In genomic region chr2:23492941-23493340, GRCh38 we compare ENCODE assay signal across 17 cellular contexts.
A peak's percentile ranks its signal among the peaks of the same experiment; 100 is the strongest.
DNase-seq lines count a peak whose midpoint lies in the region; ATAC-seq and TF ChIP-seq lines count a peak whose summit lies in the region.
"Had no signal": no experiment of that assay in that cellular context is flagged by ENCODE, and none has a peak within 500 bp of the region (broad histone marks: within the 10 kb centered on the region; RNA-seq: fewer than 3 reads in every experiment).

No MANE protein-coding gene starts in this region.

- intact Hi-C loops in sigmoid colon (cut with DNase I), result no loop called here

- no peaks in the 10 kb centered on the region for H3K36me3 ChIP-seq in BE2C
- H3K36me3 ChIP-seq in sigmoid colon, result no peaks in the 10 kb centered on the region

- TF ChIP-seq EP300 in sigmoid colon (IDR thresholded peaks at IDR 0.05), result no peak

- WGBS in sigmoid colon, 2 donors, result 84 to 89% methylated on average over 7 of the region's 7 CpGs

- DNase-seq in BE2C, result peak; percentile 75
- peak; percentile 76 for DNase-seq in HPDE6-E6E7 (ENCODE audit: extremely low spot score)
- peak; percentile 59 for DNase-seq in NCI-H69 (lab: John Stamatoyannopoulos, UW)
- peak; percentile 85 to 91 for DNase-seq in foreskin keratinocyte
- no peak for DNase-seq in sigmoid colon
- DNase-seq in activated T-cell treated with anti-CD3 and anti-CD28 coated beads for 4 hours, result no peak
- DNase-seq: activated CD4-positive, alpha-beta T cell treated with anti-CD3 and anti-CD28 coated beads, Interleukin-2, amount 50 U/mL, for 48 hours; activated effector memory CD4-positive, alpha-beta T cell treated with anti-CD3 and anti-CD28 coated beads, Interleukin-2, amount 50 U/mL, for 16 hours; DND-41; effector memory CD4-positive, alpha-beta T cell; NCI-H2227 treated with DMSO at 0.1 percent for 48 hours; stimulated activated CD4-positive, alpha-beta T cell treated with anti-CD3 and anti-CD28 coated beads, Interleukin-4, amount 100 ng/mL, for 1 hour had no signal

- H3K4me1 ChIP-seq in BE2C (peaks cover 27% of the 10 kb centered on the region), foreskin keratinocyte (peaks cover 16% of the 10 kb centered on the region), sigmoid colon (peaks cover 0 to 14% (median 9%) of the 10 kb centered on the region in 4 donors)

- H3K4me3 ChIP-seq in BE2C (ENCODE audit: low read depth, low read length) (no peak overlapping the region), sigmoid colon (no peak overlapping the region)

- no peaks in the 10 kb centered on the region for H3K9me3 ChIP-seq in BE2C
- no peaks in the 10 kb centered on the region for H3K9me3 ChIP-seq in sigmoid colon

- H3K27ac ChIP-seq in foreskin keratinocyte, result no peak overlapping the region
- H3K27ac ChIP-seq in sigmoid colon, result no peak overlapping the region
- H3K27ac ChIP-seq: KMS-11 had no signal

- ATAC-seq in foreskin keratinocyte (peak; percentile 90), HG03159 (IDR thresholded peaks at IDR 0.05; ENCODE audit: unreplicated experiment) (no peak), GM19467 (IDR thresholded peaks at IDR 0.05; ENCODE audit: unreplicated experiment) (no peak)
- ATAC-seq: Right ventricle myocardium inferior; stimulated activated memory B cell treated with anti-CD40 and anti-IgM and Interleukin-4, amounts not matched to agents 10 μg/mL and 1 μg/mL and 100 μg/mL, for 72 hours had no signal

- H3K27me3 ChIP-seq in BE2C (no peaks in the 10 kb centered on the region), foreskin keratinocyte (no peaks in the 10 kb centered on the region), sigmoid colon (no peaks in the 10 kb centered on the region)

- TF ChIP-seq CTCF in BE2C (IDR thresholded peaks at IDR 0.05; ENCODE audit: low read depth, low read length) (no peak), foreskin keratinocyte (conservative IDR thresholded peaks at IDR 0.05) (no peak), sigmoid colon (IDR thresholded peaks at IDR 0.05) (no peak)

- no peak for TF ChIP-seq POLR2A in sigmoid colon (IDR thresholded peaks at IDR 0.05)

Comparison
In these comparisons a context has a peak if more than half of its experiments do, and no peak if none do; other contexts are left out.
1. DNase-seq: peak in BE2C (single experiment), HPDE6-E6E7 (single experiment), NCI-H69 (single experiment) and foreskin keratinocyte (2 of 2); none in sigmoid colon (single experiment) and activated T-cell treated with anti-CD3 and anti-CD28 coated beads for 4 hours (single experiment).